13 cellular contexts compared by ENCODE assay signal in genomic region chr9:91179237-91180138, GRCh38.
DNase-seq lines count a peak whose midpoint lies in the region; ATAC-seq and TF ChIP-seq lines count a peak whose summit lies in the region.
"Had no signal": no experiment of that assay in that cellular context is flagged by ENCODE, and none has a peak within 500 bp of the region (broad histone marks: within the 10 kb centered on the region; RNA-seq: fewer than 3 reads in every experiment).

No MANE protein-coding gene starts in this region.

- no peak for TF ChIP-seq CTCF in right atrium auricular region (IDR thresholded peaks at IDR 0.05)
- no peak for TF ChIP-seq CTCF in endodermal cell (conservative IDR thresholded peaks at IDR 0.05)

- H3K27me3 ChIP-seq in right atrium auricular region (no peaks in the 10 kb centered on the region), endodermal cell (ENCODE audit: control insufficient read depth, insufficient read depth, low read length, poor library complexity, severe bottlenecking) (no peaks in the 10 kb centered on the region), MG63 (no peaks in the 10 kb centered on the region)

- ATAC-seq in Right ventricle myocardium superior (ENCODE audit: poor library complexity) (no peak), HG03442 (IDR thresholded peaks at IDR 0.05; ENCODE audit: unreplicated experiment) (no peak)
- no peak for ATAC-seq in activated CD8-positive, alpha-beta T cell treated with anti-CD3 and anti-CD28 coated beads, Interleukin-2, amount 10 ng/mL, durations not matched to agents 7 days and 5 days

- H3K4me3 Mint-ChIP-seq in activated CD8-positive, alpha-beta T cell treated with anti-CD3 and anti-CD28 coated beads, Interleukin-2, amount 10 ng/mL, durations not matched to agents 7 days and 5 days: no peak overlapping the region
- H3K4me3 Mint-ChIP-seq in endodermal cell: no peak overlapping the region
- H3K4me3 Mint-ChIP-seq: nephron had no signal

- no peak overlapping the region for H3K27ac ChIP-seq in right atrium auricular region
- no peak overlapping the region for H3K27ac ChIP-seq in endodermal cell (ENCODE audit: low read depth, low read length)
- H3K27ac ChIP-seq: C4-2B had no signal

- H3K9me3 ChIP-seq in right atrium auricular region: no peaks in the 10 kb centered on the region
- H3K9me3 ChIP-seq in endodermal cell (ENCODE audit: control insufficient read depth, low read length): no peaks in the 10 kb centered on the region
- H3K9me3 ChIP-seq in MG63: no peaks in the 10 kb centered on the region

- H3K36me3 ChIP-seq in right atrium auricular region (no peaks in the 10 kb centered on the region), endodermal cell (ENCODE audit: control insufficient read depth, insufficient read depth, low read length) (no peaks in the 10 kb centered on the region), MG63 (no peaks in the 10 kb centered on the region)

- H3K4me1 ChIP-seq in right atrium auricular region: no peaks in the 10 kb centered on the region
- H3K4me1 ChIP-seq in endodermal cell (ENCODE audit: control insufficient read depth, insufficient read depth, low read length): no peaks in the 10 kb centered on the region

- peak overlapping the region; percentile 39 for H3K27ac Mint-ChIP-seq in activated CD8-positive, alpha-beta T cell treated with anti-CD3 and anti-CD28 coated beads, Interleukin-2, amount 10 ng/mL, durations not matched to agents 7 days and 5 days
- H3K27ac Mint-ChIP-seq in endodermal cell: no peak overlapping the region
- H3K27ac Mint-ChIP-seq: nephron had no signal

- H3K4me3 ChIP-seq in right atrium auricular region: no peak overlapping the region
- H3K4me3 ChIP-seq in endodermal cell (ENCODE audit: low read length): no peak overlapping the region
- H3K4me3 ChIP-seq in MG63: no peak overlapping the region

- intact Hi-C loops in Right ventricle myocardium superior (cut with DNase I): no loop called here

- POLR2A ChIA-PET in activated CD8-positive, alpha-beta T cell treated with anti-CD3 and anti-CD28 coated beads, Interleukin-2, amount 10 ng/mL, durations not matched to agents 7 days and 5 days (lab: Charles Lee): interaction anchor here (2.1 kb wide), 1 partner anchor 14 kb away, joined by 9 read pairs; no protein-coding TSS in a partner anchor

- H3K36me3 Mint-ChIP-seq in activated CD8-positive, alpha-beta T cell treated with anti-CD3 and anti-CD28 coated beads, Interleukin-2, amount 10 ng/mL, durations not matched to agents 7 days and 5 days (ENCODE audit: low read depth): peaks cover 13% of the 10 kb centered on the region
- H3K36me3 Mint-ChIP-seq in endodermal cell (ENCODE audit: low read depth): no peaks in the 10 kb centered on the region

- 85 to 89% methylated on average over 10 to 23 of the region's 23 CpGs for WGBS in endodermal cell (ENCODE audit: insufficient coverage in 1 of 2, insufficient read length in 1 of 2), 2 experiments

- peaks cover 52% of the 10 kb centered on the region for H3K4me1 Mint-ChIP-seq in activated CD8-positive, alpha-beta T cell treated with anti-CD3 and anti-CD28 coated beads, Interleukin-2, amount 10 ng/mL, durations not matched to agents 7 days and 5 days (ENCODE audit: low read depth)
- H3K4me1 Mint-ChIP-seq in endodermal cell: no peaks in the 10 kb centered on the region

- no peaks in the 10 kb centered on the region for H3K27me3 Mint-ChIP-seq in activated CD8-positive, alpha-beta T cell treated with anti-CD3 and anti-CD28 coated beads, Interleukin-2, amount 10 ng/mL, durations not matched to agents 7 days and 5 days (ENCODE audit: low read depth)
- H3K27me3 Mint-ChIP-seq in endodermal cell (ENCODE audit: insufficient read depth): no peaks in the 10 kb centered on the region

- H3K9me3 Mint-ChIP-seq in activated CD8-positive, alpha-beta T cell treated with anti-CD3 and anti-CD28 coated beads, Interleukin-2, amount 10 ng/mL, durations not matched to agents 7 days and 5 days (ENCODE audit: insufficient read depth): no peaks in the 10 kb centered on the region
- no peaks in the 10 kb centered on the region for H3K9me3 Mint-ChIP-seq in endodermal cell
- H3K9me3 Mint-ChIP-seq: nephron had no signal

- DNase-seq in right atrium auricular region (ENCODE audit: low spot score): peak; percentile 54
- DNase-seq in Right ventricle myocardium superior: no peak
- DNase-seq in activated CD8-positive, alpha-beta T cell treated with anti-CD3 and anti-CD28 coated beads, Interleukin-2, amount 10 ng/mL, durations not matched to agents 7 days and 5 days: peak; percentile 20
- peak; percentile 38 for DNase-seq in glomerular visceral epithelial cell (ENCODE audit: extremely low spot score)
- no peak for DNase-seq in occipital lobe (lab: John Stamatoyannopoulos, UW)
- no peak for DNase-seq in endodermal cell
- no peak for DNase-seq in MG63
- DNase-seq: MV-4-11; NCI-H526; stimulated activated naive CD4-positive, alpha-beta T cell treated with Interleukin-2 at 50 U/mL for 16 hours had no signal

- CTCF ChIA-PET in activated CD8-positive, alpha-beta T cell treated with anti-CD3 and anti-CD28 coated beads, Interleukin-2, amount 10 ng/mL, durations not matched to agents 7 days and 5 days (lab: Charles Lee): interaction anchor here (0.6 kb wide), 1 partner anchor 79 kb away, joined by 4 read pairs; no protein-coding TSS in a partner anchor

- H3K9ac ChIP-seq in endodermal cell (ENCODE audit: extremely low read depth, low read length, poor library complexity, severe bottlenecking): no peak overlapping the region

Comparison
In these comparisons a context has a peak if more than half of its experiments do, and no peak if none do; other contexts are left out.
1. DNase-seq: peak in right atrium auricular region (single experiment), activated CD8-positive, alpha-beta T cell treated with anti-CD3 and anti-CD28 coated beads, Interleukin-2, amount 10 ng/mL, durations not matched to agents 7 days and 5 days (single experiment) and glomerular visceral epithelial cell (single experiment); none in Right ventricle myocardium superior (single experiment), occipital lobe (single experiment), endodermal cell (single experiment) and MG63 (single experiment).